In the genomic region with DNA sequence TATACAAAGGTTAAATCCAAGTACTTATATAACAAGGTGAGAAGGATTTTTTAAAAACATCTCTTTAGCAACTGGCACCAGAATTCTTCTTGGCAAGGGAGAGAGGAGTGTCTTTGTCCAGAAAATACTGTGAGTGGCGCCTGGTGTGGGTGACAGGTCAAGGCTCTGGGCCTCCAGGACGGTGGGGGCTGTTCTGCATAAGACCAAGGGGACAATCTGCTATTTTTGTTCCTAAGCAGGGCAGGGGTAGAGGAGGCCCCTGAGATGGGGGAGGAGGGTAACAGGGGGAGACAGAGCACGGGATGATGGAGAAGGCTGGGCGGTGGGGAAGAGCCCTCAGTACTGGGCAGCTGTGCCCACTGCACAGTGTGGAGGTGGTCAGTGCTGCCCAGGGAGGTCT, we compare ENCODE assay signal across 16 cellular contexts.
"Had no signal": no experiment of that assay in that cellular context is flagged by ENCODE, and none has a peak within 500 bp of the region (broad histone marks: within the 10 kb centered on the region; RNA-seq: fewer than 3 reads in every experiment).

No MANE protein-coding gene starts in this region.

- H3K27me3 ChIP-seq: dorsolateral prefrontal cortex, left lung, thyroid gland had no signal

- H3K4me3 ChIP-seq: dorsolateral prefrontal cortex, left lung, psoas muscle, thyroid gland had no signal

- DNase-seq: activated CD4-positive, alpha-beta T cell treated with anti-CD3 and anti-CD28 coated beads, Interleukin-2, amount 10 ng/mL, durations not matched to agents 7 days and 5 days; activated CD4-positive, CD25-positive, alpha-beta regulatory T cell; activated CD8-positive, alpha-beta memory T cell treated with anti-CD3 and anti-CD28 coated beads, Interleukin-2, amount 50 U/mL, for 48 hours; activated naive CD4-positive, alpha-beta T cell; aorta; dorsolateral prefrontal cortex; islet precursor cell; left lung; mesendoderm; nephron progenitor cell; psoas muscle; thyroid gland had no signal

- H3K27me3 Mint-ChIP-seq: activated CD4-positive, alpha-beta T cell treated with anti-CD3 and anti-CD28 coated beads, Interleukin-2, amount 10 ng/mL, durations not matched to agents 7 days and 5 days had no signal

- H3K36me3 ChIP-seq: left lung, thyroid gland had no signal

- ATAC-seq: left lung, sciatic nerve had no signal

- H3K27ac Mint-ChIP-seq: activated CD4-positive, alpha-beta T cell treated with anti-CD3 and anti-CD28 coated beads, Interleukin-2, amount 10 ng/mL, durations not matched to agents 7 days and 5 days; activated T-helper 1 cell treated with anti-CD3 and anti-CD28 coated beads, Interleukin-12 subunit alpha, Interleukin-12 subunit beta, Interleukin-2, Interleukin-4 antibody, amounts not matched to agents 30 ng/mL and 10 ng/mL and 1 ng/mL, durations not matched to agents 14 hours and 24 hours and 36 hours; endodermal cell; nephron progenitor cell; T-helper 1 cell treated with Interleukin-12 subunit alpha and Interleukin-12 subunit beta and Interleukin-4 antibody, amounts not matched to agents 30 μg/mL and 1 μg/mL, for 36 hours had no signal

- H3K27ac ChIP-seq: dorsolateral prefrontal cortex, left lung, psoas muscle, thyroid gland had no signal

- H3K4me3 Mint-ChIP-seq: activated CD4-positive, alpha-beta T cell treated with anti-CD3 and anti-CD28 coated beads, Interleukin-2, amount 10 ng/mL, durations not matched to agents 7 days and 5 days; activated T-helper 1 cell treated with anti-CD3 and anti-CD28 coated beads, Interleukin-12 subunit alpha, Interleukin-12 subunit beta, Interleukin-2, Interleukin-4 antibody, amounts not matched to agents 30 ng/mL and 10 ng/mL and 1 ng/mL, durations not matched to agents 14 hours and 24 hours and 36 hours; endodermal cell; nephron progenitor cell; T-helper 1 cell treated with Interleukin-12 subunit alpha and Interleukin-12 subunit beta and Interleukin-4 antibody, amounts not matched to agents 30 μg/mL and 1 μg/mL, for 36 hours had no signal

- H3K9me3 ChIP-seq: psoas muscle, thyroid gland had no signal

- H3K4me1 ChIP-seq: psoas muscle, thyroid gland had no signal

- H3K4me1 Mint-ChIP-seq: endodermal cell had no signal
